In the genomic region with DNA sequence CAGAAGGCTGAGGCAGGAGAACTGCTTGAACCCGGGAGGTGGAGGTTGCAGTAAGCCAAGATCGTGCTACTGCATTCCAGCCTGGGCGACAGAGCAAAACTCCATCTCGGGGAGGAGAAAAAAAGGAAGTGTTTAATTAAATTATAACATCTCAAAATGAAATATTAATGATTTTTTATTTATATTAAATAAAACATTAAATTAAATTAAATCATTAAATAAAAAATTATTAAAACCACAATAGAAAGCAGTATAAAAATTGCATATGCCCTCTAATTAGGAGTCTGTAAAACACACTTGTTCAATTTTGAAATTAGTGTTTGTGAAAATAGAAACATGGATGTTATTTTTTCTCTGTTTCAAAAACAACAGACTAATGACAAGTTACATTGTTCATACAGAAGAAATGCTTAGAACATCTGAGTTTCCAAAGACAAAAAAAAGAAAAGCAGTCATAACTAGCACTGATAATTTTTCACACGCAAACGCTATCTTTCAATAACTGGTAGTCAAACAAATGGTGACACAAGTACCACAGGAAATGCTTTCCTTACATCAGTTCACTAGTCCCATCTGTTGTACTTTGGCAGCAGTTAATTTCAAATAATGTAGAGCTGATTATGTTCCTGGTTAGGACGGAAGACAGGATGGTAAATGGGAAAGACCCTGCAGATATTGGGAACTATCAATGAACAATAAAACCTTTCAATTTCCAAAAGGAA, we compare ENCODE assay signal across 15 cellular contexts.
"Had no signal": no experiment of that assay in that cellular context is flagged by ENCODE, and none has a peak within 500 bp of the region (broad histone marks: within the 10 kb centered on the region; RNA-seq: fewer than 3 reads in every experiment).

No MANE protein-coding gene starts in this region.

- H3K9me3 ChIP-seq: ascending aorta, pancreas, testis had no signal

- H3K27ac Mint-ChIP-seq: activated CD8-positive, alpha-beta T cell treated with anti-CD3 and anti-CD28 coated beads for 36 hours; stimulated activated naive CD8-positive, alpha-beta T cell treated with anti-CD3 and anti-CD28 coated beads, Interleukin-15, amount 100 ng/mL, for 72 hours had no signal

- H3K4me3 ChIP-seq: ascending aorta, cardiac muscle cell, coronary artery, pancreas, testis had no signal

- H3K36me3 ChIP-seq: ascending aorta, cardiac muscle cell, pancreas had no signal

- H3K4me1 ChIP-seq: ascending aorta, testis had no signal

- H3K27me3 ChIP-seq: ascending aorta, cardiac muscle cell, pancreas, testis had no signal

- FAIRE-seq: pancreas had no signal

- DNase-seq: activated CD8-positive, alpha-beta memory T cell treated with anti-CD3 and anti-CD28 coated beads, Interleukin-2, amount 50 U/mL, for 4 hours; activated CD8-positive, alpha-beta T cell treated with anti-CD3 and anti-CD28 coated beads for 36 hours; activated naive CD4-positive, alpha-beta T cell; effector CD8-positive, alpha-beta T cell; hippocampal formation; pancreas; stimulated activated CD4-positive, alpha-beta T cell treated with anti-CD3 and anti-CD28 coated beads, Interleukin-15, amount 100 ng/mL, for 24 hours; stimulated activated CD4-positive, alpha-beta T cell treated with anti-CD3 and anti-CD28 coated beads, Interleukin-4, amount 100 ng/mL, for 4 hours; stimulated activated naive CD8-positive, alpha-beta T cell treated with anti-CD3 and anti-CD28 coated beads, Interleukin-15, amount 100 ng/mL, for 72 hours; testis had no signal

- H3K27me3 Mint-ChIP-seq: activated CD8-positive, alpha-beta T cell treated with anti-CD3 and anti-CD28 coated beads for 36 hours; stimulated activated naive CD8-positive, alpha-beta T cell treated with anti-CD3 and anti-CD28 coated beads, Interleukin-15, amount 100 ng/mL, for 72 hours had no signal

- ATAC-seq: activated CD8-positive, alpha-beta T cell treated with anti-CD3 and anti-CD28 coated beads for 36 hours; pancreas; stimulated activated naive CD8-positive, alpha-beta T cell treated with anti-CD3 and anti-CD28 coated beads, Interleukin-15, amount 100 ng/mL, for 72 hours had no signal

- H3K27ac ChIP-seq: ascending aorta, cardiac muscle cell, coronary artery, epithelial cell of prostate, pancreas, testis had no signal

- H3K4me3 Mint-ChIP-seq: activated CD8-positive, alpha-beta T cell treated with anti-CD3 and anti-CD28 coated beads for 36 hours; neural crest cell; stimulated activated naive CD8-positive, alpha-beta T cell treated with anti-CD3 and anti-CD28 coated beads, Interleukin-15, amount 100 ng/mL, for 72 hours had no signal

- H3K9me3 Mint-ChIP-seq: activated CD8-positive, alpha-beta T cell treated with anti-CD3 and anti-CD28 coated beads for 36 hours; neural crest cell; stimulated activated naive CD8-positive, alpha-beta T cell treated with anti-CD3 and anti-CD28 coated beads, Interleukin-15, amount 100 ng/mL, for 72 hours had no signal
